Comparison of ENCODE assay signal across 29 cellular contexts in the genomic region with DNA sequence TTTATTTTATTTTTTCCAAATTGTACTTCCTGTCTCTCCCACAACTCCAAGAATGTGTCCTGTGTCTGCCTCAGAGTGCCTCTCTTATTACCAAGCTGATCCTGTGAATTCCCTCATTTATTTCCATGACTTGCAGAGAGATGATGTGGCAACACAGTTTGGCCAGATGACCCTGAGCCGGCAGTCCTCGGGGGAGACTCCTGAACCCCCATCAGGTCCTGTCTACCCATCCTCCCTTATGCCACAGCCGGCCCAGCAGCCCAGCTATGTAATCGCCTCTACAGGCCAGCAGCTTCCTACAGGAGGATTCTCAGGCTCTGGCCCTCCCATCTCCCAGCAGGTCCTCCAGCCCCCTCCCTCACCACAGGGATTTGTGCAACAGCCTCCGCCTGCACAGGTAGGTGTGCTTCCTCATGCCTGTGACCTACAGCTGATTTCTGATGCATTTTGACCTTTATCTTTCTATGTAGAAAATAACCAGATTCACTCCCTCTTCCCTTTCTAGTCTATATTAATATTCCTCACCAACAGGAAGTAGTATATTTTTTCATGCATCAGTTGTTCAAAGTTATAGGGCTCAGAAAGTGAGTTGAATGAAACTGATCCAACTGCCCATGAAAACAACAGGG.
DNase-seq lines count a peak whose midpoint lies in the region; FAIRE-seq and TF ChIP-seq lines count a peak whose summit lies in the region.
"Had no signal": no experiment of that assay in that cellular context is flagged by ENCODE, and none has a peak within 500 bp of the region (broad histone marks: within the 10 kb centered on the region; RNA-seq: fewer than 3 reads in every experiment).

No MANE protein-coding gene starts in this region.

- no peak overlapping the region for H3K9ac ChIP-seq in adipocyte (ENCODE audit: low read length)
- H3K9ac ChIP-seq in neuronal stem cell (ENCODE audit: low read depth, low read length, poor library complexity): no peak overlapping the region

- H2BK12ac ChIP-seq in neuronal stem cell (ENCODE audit: low read length): no peak overlapping the region

- H3K14ac ChIP-seq in neuronal stem cell (ENCODE audit: low read length): no peak overlapping the region

- no peaks in the 10 kb centered on the region for H3K36me3 ChIP-seq in H7 (replicated peaks; ENCODE audit: control insufficient read depth, insufficient read depth, low read length)
- no peaks in the 10 kb centered on the region for H3K36me3 ChIP-seq in adipocyte (ENCODE audit: control insufficient read depth, insufficient read depth, low read length, severe bottlenecking)
- no peaks in the 10 kb centered on the region for H3K36me3 ChIP-seq in neuronal stem cell (replicated peaks in 1 of 2; ENCODE audit: control insufficient read depth in 2 of 2, insufficient read depth in 2 of 2, low read length in 2 of 2)
- H3K36me3 ChIP-seq in brain microvascular endothelial cell (replicated peaks): no peaks in the 10 kb centered on the region
- H3K36me3 ChIP-seq: ascending aorta, heart right ventricle, lower lobe of right lung, right atrium auricular region, spleen, stomach, uterus had no signal

- H3K4me1 ChIP-seq in adipocyte (ENCODE audit: control insufficient read depth, insufficient read depth, low read length) (no peaks in the 10 kb centered on the region), neuronal stem cell (ENCODE audit: control insufficient read depth in 2 of 2, insufficient read depth in 1 of 2, low read depth in 1 of 2, low read length in 2 of 2) (peaks cover under 1 to 3% of the 10 kb centered on the region in 2 donors)
- H3K4me1 ChIP-seq: ascending aorta, foreskin keratinocyte, heart right ventricle, lower lobe of right lung, right atrium auricular region, stomach, uterus had no signal

- no peak for TF ChIP-seq CTCF in brain microvascular endothelial cell (IDR thresholded peaks at IDR 0.05; ENCODE audit: low read depth, low read length, missing control alignments)

- no peak overlapping the region for H3K23ac ChIP-seq in neuronal stem cell (ENCODE audit: low read depth, low read length, poor library complexity)

- in situ Hi-C loops in brain microvascular endothelial cell (cut with HindIII; ENCODE audit: low pct_ligation_motif_present, low sequenced_read_pairs): no loop called here

- H3K27me3 ChIP-seq in H7 (ENCODE audit: control insufficient read depth, insufficient read depth, low read length) (peaks cover 3% of the 10 kb centered on the region; the same call in 1 of the 2 replicates), adipocyte (replicated peaks; ENCODE audit: control insufficient read depth, insufficient read depth, low read length) (peaks cover 13% of the 10 kb centered on the region), neuronal stem cell (ENCODE audit: control insufficient read depth in 3 of 3, insufficient read depth in 3 of 3, low read depth in 1 of 3, low read length in 3 of 3) (no peaks in the 10 kb centered on the region), brain microvascular endothelial cell (replicated peaks) (no peaks in the 10 kb centered on the region)
- H3K27me3 ChIP-seq: ascending aorta, foreskin keratinocyte, right atrium auricular region, spleen, stomach, uterus had no signal

- no peaks in the 10 kb centered on the region for H3K79me1 ChIP-seq in neuronal stem cell (ENCODE audit: low read depth, low read length)

- no peak overlapping the region for H2BK120ac ChIP-seq in neuronal stem cell (ENCODE audit: low read depth, low read length)

- no peak overlapping the region for H4K91ac ChIP-seq in neuronal stem cell (ENCODE audit: low read depth, low read length, poor library complexity)

- no peak for FAIRE-seq in GM19239 (lab: Jason Lieb, UNC)
- FAIRE-seq: GM18507, H54 had no signal

- no peak overlapping the region for H2BK15ac ChIP-seq in neuronal stem cell (ENCODE audit: low read length)

- peak overlapping the region; percentile 3 for H2AFZ ChIP-seq in neuronal stem cell (ENCODE audit: low read length)

- H3K27ac ChIP-seq in neuronal stem cell (replicated peaks; ENCODE audit: low read length) (no peak overlapping the region), brain microvascular endothelial cell (no peak overlapping the region)
- H3K27ac ChIP-seq: ascending aorta, foreskin keratinocyte, heart right ventricle, lower lobe of right lung, right atrium auricular region, stomach, uterus had no signal

- no peak overlapping the region for H3K18ac ChIP-seq in neuronal stem cell (ENCODE audit: low read length)

- peak; percentile 58 for DNase-seq in H7
- DNase-seq in adipocyte (ENCODE audit: low read depth): peak; percentile 9
- peak; percentile 15 for DNase-seq in iPS-NIHi7 (ENCODE audit: extremely low spot score)
- no peak for DNase-seq in neuronal stem cell (ENCODE audit: low spot score)
- DNase-seq in brain microvascular endothelial cell: no peak
- no peak for DNase-seq in stimulated activated naive CD4-positive, alpha-beta T cell (lab: John Stamatoyannopoulos, UW)
- no peak for DNase-seq in GM19239 (ENCODE audit: insufficient read length, low spot score)
- no peak for DNase-seq in NCI-H1092 (lab: John Stamatoyannopoulos, UW)
- DNase-seq: activated CD4-positive, alpha-beta T cell treated with anti-CD3 and anti-CD28 coated beads, Interleukin-2, amount 50 U/mL, for 1 hour; activated CD4-positive, CD25-positive, alpha-beta regulatory T cell; activated effector memory CD4-positive, alpha-beta T cell treated with anti-CD3 and anti-CD28 coated beads, Interleukin-2, amount 50 U/mL, for 16 hours; activated naive CD8-positive, alpha-beta T cell treated with anti-CD3 and anti-CD28 coated beads for 36 hours; activated T-cell treated with anti-CD3 and anti-CD28 coated beads, Interleukin-2, amount 50 U/mL, for 24 hours; AML-193; foreskin keratinocyte; heart right ventricle; Kasumi-1; lower lobe of right lung; NCI-H1694; NCI-H446 treated with DMSO at 0.1 percent for 48 hours; RPMI8226; spleen; stimulated activated CD4-positive, alpha-beta T cell treated with anti-CD3 and anti-CD28 coated beads, Interleukin-2, amount 100 ng/mL, for 24 hours; stomach; uterus had no signal

- H3K4me3 ChIP-seq in H7 (ENCODE audit: insufficient read depth, low read depth, low read length) (no peak overlapping the region), adipocyte (ENCODE audit: low read length) (no peak overlapping the region), neuronal stem cell (ENCODE audit: low read length in 2 of 2) (no peak overlapping the region), brain microvascular endothelial cell (ENCODE audit: low read depth, low read length) (no peak overlapping the region)
- H3K4me3 ChIP-seq: ascending aorta, heart right ventricle, lower lobe of right lung, right atrium auricular region, spleen, stomach, uterus had no signal

- no peak overlapping the region for H3K4ac ChIP-seq in neuronal stem cell (ENCODE audit: low read length)

- H4K8ac ChIP-seq in neuronal stem cell (ENCODE audit: low read depth, low read length): no peak overlapping the region

- no peak overlapping the region for H2BK5ac ChIP-seq in neuronal stem cell (ENCODE audit: low read length)

- no CpG with 5 or more reads among the region's 5 CpGs for WGBS in neuronal stem cell (ENCODE audit: extremely low coverage in 2 of 2, insufficient read length in 2 of 2, insufficient replicate concordance in 1 of 2), 2 donors

- H2AK5ac ChIP-seq in neuronal stem cell (ENCODE audit: low read depth, low read length): no peak overlapping the region

- H3K4me2 ChIP-seq in neuronal stem cell (ENCODE audit: insufficient read depth, low read length, poor library complexity, severe bottlenecking): no peak overlapping the region

- no peaks in the 10 kb centered on the region for H3K9me3 ChIP-seq in adipocyte (ENCODE audit: control insufficient read depth, low read length)
- no peaks in the 10 kb centered on the region for H3K9me3 ChIP-seq in neuronal stem cell (replicated peaks in 1 of 2; ENCODE audit: control insufficient read depth in 2 of 2, insufficient read depth in 1 of 2, low read depth in 1 of 2, low read length in 2 of 2)
- H3K9me3 ChIP-seq: ascending aorta, heart right ventricle, lower lobe of right lung, right atrium auricular region, spleen, stomach, uterus had no signal

Comparison
In these comparisons a context has a peak if more than half of its experiments do, and no peak if none do; other contexts are left out.
1. DNase-seq: peak in H7 (single experiment), adipocyte (single experiment) and iPS-NIHi7 (single experiment); none in neuronal stem cell (single experiment), brain microvascular endothelial cell (single experiment), stimulated activated naive CD4-positive, alpha-beta T cell (0 of 6), GM19239 (single experiment) and NCI-H1092 (single experiment).